9 cellular contexts compared by ENCODE assay signal in genomic region chr1:95953005-95953404, GRCh38.
DNase-seq lines count a peak whose midpoint lies in the region; ATAC-seq and TF ChIP-seq lines count a peak whose summit lies in the region.
"Had no signal": no experiment of that assay in that cellular context is flagged by ENCODE, and none has a peak within 500 bp of the region (broad histone marks: within the 10 kb centered on the region; RNA-seq: fewer than 3 reads in every experiment).

No MANE protein-coding gene starts in this region.

- no peak overlapping the region for H3K4me3 Mint-ChIP-seq in mesothelial cell of epicardium
- H3K4me3 Mint-ChIP-seq in activated CD4-positive, alpha-beta memory T cell treated with anti-CD3 and anti-CD28 coated beads for 36 hours, result no peak overlapping the region

- H3K36me3 Mint-ChIP-seq in mesothelial cell of epicardium, result no peaks in the 10 kb centered on the region
- no peaks in the 10 kb centered on the region for H3K36me3 Mint-ChIP-seq in activated CD4-positive, alpha-beta memory T cell treated with anti-CD3 and anti-CD28 coated beads for 36 hours

- H3K27me3 Mint-ChIP-seq in mesothelial cell of epicardium (ENCODE audit: low read depth), result no peaks in the 10 kb centered on the region
- no peaks in the 10 kb centered on the region for H3K27me3 Mint-ChIP-seq in activated CD4-positive, alpha-beta memory T cell treated with anti-CD3 and anti-CD28 coated beads for 36 hours

- no peaks in the 10 kb centered on the region for H3K9me3 Mint-ChIP-seq in mesothelial cell of epicardium
- peaks cover 3% of the 10 kb centered on the region for H3K9me3 Mint-ChIP-seq in activated CD4-positive, alpha-beta memory T cell treated with anti-CD3 and anti-CD28 coated beads for 36 hours

- peaks cover 57% of the 10 kb centered on the region for H3K4me1 Mint-ChIP-seq in mesothelial cell of epicardium
- no peaks in the 10 kb centered on the region for H3K4me1 Mint-ChIP-seq in activated CD4-positive, alpha-beta memory T cell treated with anti-CD3 and anti-CD28 coated beads for 36 hours (ENCODE audit: low read depth)

- CTCF ChIA-PET in activated CD4-positive, alpha-beta memory T cell treated with anti-CD3 and anti-CD28 coated beads for 36 hours (lab: Charles Lee), result no interaction called here

- no peak for TF ChIP-seq CTCF in cardiac fibroblast (IDR thresholded peaks at IDR 0.05; ENCODE audit: low read depth, low read length)
- TF ChIP-seq CTCF in mesothelial cell of epicardium (IDR thresholded peaks at IDR 0.05; ENCODE audit: unreplicated experiment), result peak; percentile 20

- peak overlapping the region; percentile 49 for H3K27ac Mint-ChIP-seq in mesothelial cell of epicardium
- H3K27ac Mint-ChIP-seq in activated CD4-positive, alpha-beta memory T cell treated with anti-CD3 and anti-CD28 coated beads for 36 hours, result no peak overlapping the region

- intact Hi-C loops in activated CD4-positive, alpha-beta memory T cell treated with anti-CD3 and anti-CD28 coated beads for 36 hours (cut with micrococcal nuclease), result no loop called here

- ATAC-seq in GM21367 (IDR thresholded peaks at IDR 0.05; ENCODE audit: unreplicated experiment), result no peak

- POLR2A ChIA-PET in activated CD4-positive, alpha-beta memory T cell treated with anti-CD3 and anti-CD28 coated beads for 36 hours (lab: Charles Lee), result no interaction called here

- no peak overlapping the region for H3K4me3 ChIP-seq in cardiac fibroblast (replicated peaks in 1 of 2; ENCODE audit: low read depth in 2 of 2, low read length in 2 of 2)

- DNase-seq in DMS53 (lab: John Stamatoyannopoulos, UW), result peak; percentile 61
- DNase-seq in NCI-H1092 (lab: John Stamatoyannopoulos, UW), result peak; percentile 31
- DNase-seq in cardiac fibroblast (ENCODE audit: low read depth in 2 of 2), result peak; percentile 9 to 37
- no peak for DNase-seq in mesothelial cell of epicardium (ENCODE audit: low spot score in 2 of 2, unreplicated experiment in 2 of 2)
- no peak for DNase-seq in activated CD4-positive, alpha-beta memory T cell treated with anti-CD3 and anti-CD28 coated beads for 36 hours
- no peak for DNase-seq in activated CD4-positive, alpha-beta T cell treated with anti-CD3 and anti-CD28 coated beads for 48 hours
- no peak for DNase-seq in GM19240 (ENCODE audit: insufficient read length, low spot score)
- DNase-seq: stimulated activated naive CD4-positive, alpha-beta T cell treated with Interleukin-2 at 50 U/mL for 16 hours had no signal

Comparison
In these comparisons a context has a peak if more than half of its experiments do, and no peak if none do; other contexts are left out.
1. DNase-seq: peak in DMS53 (single experiment), NCI-H1092 (single experiment) and cardiac fibroblast (2 of 2); none in mesothelial cell of epicardium (0 of 2), activated CD4-positive, alpha-beta memory T cell treated with anti-CD3 and anti-CD28 coated beads for 36 hours (single experiment), activated CD4-positive, alpha-beta T cell treated with anti-CD3 and anti-CD28 coated beads for 48 hours (single experiment) and GM19240 (single experiment).